18 cellular contexts compared by ENCODE assay signal in genomic region chr18:21331094-21331493, GRCh38.
DNase-seq lines count a peak whose midpoint lies in the region; ATAC-seq, FAIRE-seq and TF ChIP-seq lines count a peak whose summit lies in the region.
"Had no signal": no experiment of that assay in that cellular context is flagged by ENCODE, and none has a peak within 500 bp of the region (broad histone marks: within the 10 kb centered on the region; RNA-seq: fewer than 3 reads in every experiment).

No MANE protein-coding gene starts in this region.

- H3K4me3 ChIP-seq in ectodermal cell (ENCODE audit: insufficient read depth, low read depth, low read length), result no peak overlapping the region
- H3K4me3 ChIP-seq in neural progenitor cell, result peak overlapping the region; percentile 27

- TF ChIP-seq CTCF in D721Med (IDR thresholded peaks at IDR 0.05; ENCODE audit: insufficient read depth, missing control alignments) (no peak), neural progenitor cell (IDR thresholded peaks at IDR 0.05) (no peak)

- no peak overlapping the region for H2AFZ ChIP-seq in neural progenitor cell (replicated peaks)

- H3K36me3 Mint-ChIP-seq in neural progenitor cell, result peaks cover 5% of the 10 kb centered on the region

- H3K27ac ChIP-seq in ectodermal cell (ENCODE audit: insufficient read depth, low read depth, low read length, poor library complexity, severe bottlenecking) (peak overlapping the region; percentile 69), neural progenitor cell (peak overlapping the region; percentile 95)
- H3K27ac ChIP-seq: C4-2B had no signal

- peak overlapping the region; percentile 68 for H3K4me2 ChIP-seq in neural progenitor cell

- H3K36me3 ChIP-seq in ectodermal cell (ENCODE audit: control insufficient read depth, insufficient read depth, low read length) (no peaks in the 10 kb centered on the region), neural progenitor cell (no peaks in the 10 kb centered on the region)

- H3F3A ChIP-seq in neural progenitor cell (ENCODE audit: low read depth), result peaks cover 76% of the 10 kb centered on the region

- H3K4me1 ChIP-seq in ectodermal cell (ENCODE audit: control insufficient read depth, insufficient read depth, low read length) (peaks cover 38% of the 10 kb centered on the region), neural progenitor cell (peaks cover 72% of the 10 kb centered on the region)

- H3K27me3 ChIP-seq in ectodermal cell (ENCODE audit: control insufficient read depth, insufficient read depth, low read length, poor library complexity, severe bottlenecking), result no peaks in the 10 kb centered on the region
- H3K27me3 ChIP-seq in neural progenitor cell, result no peaks in the 10 kb centered on the region

- POLR2A ChIA-PET in HEK293T (lab: Yijun Ruan, JAX), result no interaction called here

- ATAC-seq in GM18519 (IDR thresholded peaks at IDR 0.05; ENCODE audit: low FRiP score, unreplicated experiment) (no peak), HG02623 (IDR thresholded peaks at IDR 0.05; ENCODE audit: unreplicated experiment) (no peak)

- H3K9me3 Mint-ChIP-seq in neural progenitor cell, result no peaks in the 10 kb centered on the region

- H3K27me3 Mint-ChIP-seq in neural progenitor cell (ENCODE audit: insufficient read depth, low read depth), result peaks cover 2% of the 10 kb centered on the region

- H3K4me1 Mint-ChIP-seq in neural progenitor cell, result peaks cover 50% of the 10 kb centered on the region

- peaks cover 39% of the 10 kb centered on the region for H4K20me1 ChIP-seq in neural progenitor cell (ENCODE audit: low read depth)

- H3K4me3 Mint-ChIP-seq in neural progenitor cell, result peak overlapping the region; percentile 8

- H3K9ac ChIP-seq in neural progenitor cell, result no peak overlapping the region

- DNase-seq in D721Med (ENCODE audit: insufficient read length, low spot score), result no peak
- no peak for DNase-seq in HEK293T (ENCODE audit: extremely low spot score)
- DNase-seq in neural progenitor cell (ENCODE audit: low spot score), result peak; percentile 81
- no peak for DNase-seq in Kasumi-1 (lab: John Stamatoyannopoulos, UW)
- no peak for DNase-seq in DMS153 (lab: John Stamatoyannopoulos, UW)
- DNase-seq: GF-D8, KBM-7, NCI-H1092 treated with DMSO at 0.1 percent for 48 hours, NCI-H1436 treated with DMSO at 0.1 percent for 48 hours, NCI-H2227 treated with DMSO at 0.1 percent for 48 hours, NCI-H510A treated with DMSO at 0.1 percent for 48 hours, NCI-H774, Right ventricle myocardium superior had no signal

- peaks cover 93% of the 10 kb centered on the region for H3K79me2 ChIP-seq in neural progenitor cell (ENCODE audit: low read depth)

- CTCF ChIA-PET in HEK293T (lab: Yijun Ruan, JAX), result no interaction called here

- WGBS in ectodermal cell, 2 experiments, result 20 to 23% methylated on average over 2 of the region's 2 CpGs

- FAIRE-seq in D721Med (lab: Jason Lieb, UNC), result peak; percentile 84
- FAIRE-seq: GM19239 had no signal

- H3K9me3 ChIP-seq in ectodermal cell (ENCODE audit: control insufficient read depth, low read length) (no peaks in the 10 kb centered on the region), neural progenitor cell (ENCODE audit: low read depth) (no peaks in the 10 kb centered on the region)

- peak overlapping the region; percentile 12 for H3K27ac Mint-ChIP-seq in neural progenitor cell

TF ChIP-seq in HEK293T, 16 proteins besides CTCF, POLR2A, EP300 and RAD21:
- TF ChIP-seq TARDBP (IDR thresholded peaks at IDR 0.05), result no peak
- no peak for TF ChIP-seq SUZ12 (IDR thresholded peaks at IDR 0.05)
- TF ChIP-seq L3MBTL2 (conservative IDR thresholded peaks at IDR 0.05), result no peak
- no peak for TF ChIP-seq ZNF384 (IDR thresholded peaks at IDR 0.05)
- no peak for TF ChIP-seq FOXA1 (IDR thresholded peaks at IDR 0.05)
- no peak for TF ChIP-seq CTBP1 (IDR thresholded peaks at IDR 0.05; ENCODE audit: borderline replicate concordance)
- TF ChIP-seq NFRKB (IDR thresholded peaks at IDR 0.05), result no peak
- 0 out of 2 replicates have a peak, but pooled peaks have one; percentile 9 for TF ChIP-seq PKNOX1 (IDR thresholded peaks at IDR 0.05)
- TF ChIP-seq LEF1 (IDR thresholded peaks at IDR 0.05; ENCODE audit: borderline replicate concordance), result no peak
